In the genomic region with DNA sequence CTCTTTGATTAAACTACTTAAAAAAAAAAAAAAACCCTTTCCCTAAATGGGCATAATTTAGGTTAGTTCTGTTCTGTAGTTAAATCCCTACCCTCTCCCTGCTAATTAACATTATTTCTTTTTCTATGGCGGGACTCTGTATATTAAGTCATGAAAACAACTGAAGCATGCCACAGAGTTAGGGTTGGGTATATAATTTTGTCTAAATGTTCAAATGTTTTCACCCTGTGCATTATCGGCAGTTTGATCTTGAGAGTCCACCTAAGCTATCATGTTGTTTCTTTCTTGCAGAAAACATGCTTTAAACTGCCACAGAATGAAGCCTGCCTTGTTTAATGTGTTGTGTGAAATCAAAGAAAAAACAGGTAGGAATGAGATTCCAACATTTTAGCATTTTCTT, we compare ENCODE assay signal across 9 cellular contexts. TPM values are rescaled to one million over a fixed set of nuclear protein-coding genes. Genes with fewer than 3 reads are reported as not detected.
DNase-seq lines count a peak whose midpoint lies in the region; TF ChIP-seq lines count a peak whose summit lies in the region.
"Had no signal": no experiment of that assay in that cellular context is flagged by ENCODE, and none has a peak within 500 bp of the region (broad histone marks: within the 10 kb centered on the region; RNA-seq: fewer than 3 reads in every experiment).

No MANE protein-coding gene starts in this region.

- H3K9ac ChIP-seq in endocrine pancreas (ENCODE audit: control insufficient read depth, insufficient read depth, low read length): no peak overlapping the region
- peak overlapping the region; percentile 74 for H3K9ac ChIP-seq in mucosa of stomach (ENCODE audit: low read length)

- H3K4me3 ChIP-seq in endocrine pancreas (ENCODE audit: control insufficient read depth, insufficient read depth, low read length) (peak overlapping the region; percentile 83), mucosa of stomach (ENCODE audit: low read length) (peak overlapping the region; percentile 16)

- DNase-seq in NCI-H1092 treated with DMSO at 0.1 percent for 48 hours (lab: John Stamatoyannopoulos, UW) (peak; percentile 41), NCI-H1092 (lab: John Stamatoyannopoulos, UW) (no peak), type B pancreatic cell (ENCODE audit: extremely low spot score, unreplicated experiment) (no peak), H4 (ENCODE audit: low spot score) (no peak), NCI-H510A (lab: John Stamatoyannopoulos, UW) (no peak), iPS-NIHi11 (ENCODE audit: low spot score) (no peak)
- DNase-seq: NCI-H2171 had no signal

- TF ChIP-seq CTCF in type B pancreatic cell (conservative IDR thresholded peaks at IDR 0.05): no peak

- peak overlapping the region; percentile 95 for H3K4me3 Mint-ChIP-seq in type B pancreatic cell

- H3K36me3 ChIP-seq in endocrine pancreas (ENCODE audit: control insufficient read depth, insufficient read depth, low read length): no peaks in the 10 kb centered on the region
- no peaks in the 10 kb centered on the region for H3K36me3 ChIP-seq in mucosa of stomach (ENCODE audit: control insufficient read depth, insufficient read depth, low read length)

- peaks cover 18% of the 10 kb centered on the region for H3K4me1 ChIP-seq in endocrine pancreas (ENCODE audit: control insufficient read depth, insufficient read depth, low read length)
- H3K4me1 ChIP-seq in mucosa of stomach (ENCODE audit: control insufficient read depth, insufficient read depth, low read length): peaks cover 6% of the 10 kb centered on the region

- peaks cover 3% of the 10 kb centered on the region for H3K9me3 Mint-ChIP-seq in type B pancreatic cell

- peaks cover 41% of the 10 kb centered on the region for H3K36me3 Mint-ChIP-seq in type B pancreatic cell

- no peaks in the 10 kb centered on the region for H3K9me3 ChIP-seq in endocrine pancreas (ENCODE audit: control insufficient read depth, low read length)
- no peaks in the 10 kb centered on the region for H3K9me3 ChIP-seq in mucosa of stomach (ENCODE audit: control insufficient read depth, low read length)

- peak overlapping the region; percentile 89 for H3K27ac Mint-ChIP-seq in type B pancreatic cell

- peaks cover 40% of the 10 kb centered on the region for H3K4me1 Mint-ChIP-seq in type B pancreatic cell (ENCODE audit: unreplicated experiment)

- no peaks in the 10 kb centered on the region for H3K27me3 Mint-ChIP-seq in type B pancreatic cell

- H3K27me3 ChIP-seq in endocrine pancreas (ENCODE audit: control insufficient read depth, insufficient read depth, low read length): no peaks in the 10 kb centered on the region
- no peaks in the 10 kb centered on the region for H3K27me3 ChIP-seq in mucosa of stomach (ENCODE audit: control insufficient read depth, insufficient read depth, low read length)

RNA-seq across cellular contexts. Expression of a gene that starts 4.0 kb away (rescaled TPM):
- 257 and 324 TPM in 2 replicates for total RNA-seq in type B pancreatic cell (ENCODE audit: low replicate concordance)
- total RNA-seq in H4 (2014; rRNA removed; shearing (Covaris generic)): 22.2 and 25.8 TPM in 2 replicates
